8 cellular contexts compared by ENCODE assay signal in the genomic region with DNA sequence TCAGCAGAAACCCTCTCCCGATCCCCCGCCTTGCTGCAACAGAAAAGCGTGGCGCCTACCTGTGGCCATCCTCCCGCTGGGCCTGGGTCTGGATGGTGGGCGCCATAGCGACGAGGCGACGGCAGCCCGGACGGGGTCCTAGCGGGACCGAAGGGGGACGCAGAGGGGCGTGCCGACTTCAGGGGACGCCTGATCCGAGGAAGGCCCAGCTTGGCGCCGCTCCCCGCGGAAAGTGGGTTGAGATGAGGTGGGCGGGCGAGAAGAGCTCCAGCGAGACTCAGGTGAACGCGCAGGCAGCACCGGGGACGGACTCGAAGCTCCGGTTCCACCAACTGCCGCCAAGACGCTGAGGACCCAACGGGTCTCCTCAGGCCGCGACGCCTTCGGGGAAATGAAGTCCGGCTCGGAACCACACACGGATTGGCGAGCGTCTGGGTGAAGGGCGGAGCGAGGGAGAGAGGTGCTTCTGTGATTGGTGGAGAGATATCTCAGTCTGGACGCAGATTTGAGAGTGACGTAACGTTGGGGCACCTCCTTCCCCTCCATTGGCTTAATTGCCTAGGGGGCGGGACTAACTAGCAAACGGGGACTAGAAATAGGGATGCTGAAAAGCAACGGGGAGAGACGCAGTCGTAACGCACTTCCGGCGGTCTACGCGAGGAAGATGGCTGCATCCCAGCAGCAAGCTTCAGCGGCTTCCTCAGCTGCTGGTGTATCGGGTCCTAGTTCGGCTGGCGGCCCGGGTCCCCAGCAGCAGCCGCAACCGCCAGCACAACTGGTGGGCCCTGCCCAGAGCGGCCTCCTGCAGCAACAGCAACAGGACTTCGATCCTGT. TPM values are rescaled to one million over a fixed set of nuclear protein-coding genes. Genes with fewer than 3 reads are reported as not detected.
DNase-seq lines count a peak whose midpoint lies in the region; ATAC-seq, FAIRE-seq and TF ChIP-seq lines count a peak whose summit lies in the region.

A gene with protein sequence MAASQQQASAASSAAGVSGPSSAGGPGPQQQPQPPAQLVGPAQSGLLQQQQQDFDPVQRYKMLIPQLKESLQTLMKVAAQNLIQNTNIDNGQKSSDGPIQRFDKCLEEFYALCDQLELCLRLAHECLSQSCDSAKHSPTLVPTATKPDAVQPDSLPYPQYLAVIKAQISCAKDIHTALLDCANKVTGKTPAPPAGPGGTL (plus strand): TSS at position 620 of the 834 bp plus-strand sequence. CDS start 45 bp downstream, at position 665.
A gene (minus strand): TSS at position 348 of the 834 bp plus-strand sequence. CDS start 242 bp downstream, at position 106.

- peak within 1 kb of the TSS; percentile 83 for H3K4me2 ChIP-seq in OCI-LY7 (ENCODE audit: low read length)
- peak within 1 kb of the TSS; percentile 86 for H3K4me2 ChIP-seq in endothelial cell of umbilical vein (ENCODE audit: insufficient read depth, low read length)

- peaks cover 25% of the 10 kb centered on the region for H3K79me2 ChIP-seq in OCI-LY7 (ENCODE audit: insufficient read depth, low read depth, low read length)
- peaks cover 11% of the 10 kb centered on the region for H3K79me2 ChIP-seq in endothelial cell of umbilical vein (ENCODE audit: control insufficient read depth, insufficient read depth, low read length)

- POLR2A ChIA-PET in OCI-LY7 (lab: Charles Lee): interaction anchor here (0.7 to 2.0 kb wide), 5 partner anchors 10 to 179 kb away, joined by 3 to 6 read pairs (median 4); a partner anchor contains a TSS
- POLR2A ChIA-PET in endothelial cell of umbilical vein (lab: Charles Lee): interaction anchor here (0.6 to 1.4 kb wide), 9 partner anchors 9 to 49 kb away, joined by 3 to 11 read pairs (median 3); a partner anchor contains a TSS

- H3K9me2 ChIP-seq in OCI-LY7 (ENCODE audit: insufficient read depth, low read length): no peaks in the 10 kb centered on the region

- H3K36me3 ChIP-seq in OCI-LY7 (ENCODE audit: insufficient read depth, low read length) (peaks cover 57% of the 10 kb centered on the region), endothelial cell of umbilical vein (ENCODE audit: control insufficient read depth in 2 of 2, extremely low read depth in 1 of 2, insufficient read depth in 2 of 2, low read length in 2 of 2) (peaks cover 7 to 31% of the 10 kb centered on the region in 2 experiments)

- no peaks in the 10 kb centered on the region for H3K27me3 ChIP-seq in endothelial cell of umbilical vein (ENCODE audit: control insufficient read depth in 2 of 2, insufficient read depth in 2 of 2, low read length in 2 of 2)

- TF ChIP-seq CTCF in OCI-LY7 (conservative IDR thresholded peaks at IDR 0.05; ENCODE audit: low read length): peak; percentile 57; the same call in 1 of the 2 replicates
- TF ChIP-seq CTCF in endothelial cell of umbilical vein (IDR thresholded peaks at IDR 0.05; ENCODE audit: extremely low read depth in 1 of 2, insufficient read depth in 1 of 2, low read depth in 1 of 2, low read length in 2 of 2): peak in 1 of 2 donors; percentile 7

- peak; percentile 98 for TF ChIP-seq POLR2A in endothelial cell of umbilical vein (IDR thresholded peaks at IDR 0.05; ENCODE audit: low read depth, low read length)

- no peaks in the 10 kb centered on the region for H3K9me1 ChIP-seq in endothelial cell of umbilical vein (replicated peaks; ENCODE audit: control insufficient read depth, extremely low read depth, insufficient read depth, low read length)

- H3K4me1 ChIP-seq in OCI-LY7 (ENCODE audit: insufficient read depth, low read length, poor library complexity, severe bottlenecking) (peaks cover 24% of the 10 kb centered on the region), endothelial cell of umbilical vein (ENCODE audit: control insufficient read depth, extremely low read depth, insufficient read depth, low read length) (peaks cover 9% of the 10 kb centered on the region)

- dilution Hi-C loops in endothelial cell of umbilical vein (cut with MboI; ENCODE audit: extremely low pct_ligation_motif_present, low sequenced_read_pairs): no loop called here

- H2AFZ ChIP-seq in OCI-LY7 (ENCODE audit: low read length): peak within 1 kb of the TSS; percentile 71
- peak within 1 kb of the TSS; percentile 75 for H2AFZ ChIP-seq in endothelial cell of umbilical vein (ENCODE audit: low read depth, low read length)

- H4K20me1 ChIP-seq in OCI-LY7 (ENCODE audit: insufficient read depth, low read length): no peaks in the 10 kb centered on the region
- no peaks in the 10 kb centered on the region for H4K20me1 ChIP-seq in endothelial cell of umbilical vein (replicated peaks; ENCODE audit: control insufficient read depth, extremely low read depth, insufficient read depth, low read length)

- intact Hi-C loops in OCI-LY7 (cut with micrococcal nuclease; ENCODE audit: unreplicated experiment): loop anchor here (1.0 to 2.0 kb wide), 2 partner anchors 49 to 142 kb away; a partner anchor contains a TSS
- intact Hi-C loops in endothelial cell of umbilical vein (cut with micrococcal nuclease): loop anchor here (1.0 to 5.0 kb wide), 3 partner anchors 39 to 264 kb away; a partner anchor contains a TSS

- CTCF ChIA-PET in OCI-LY7 (lab: Charles Lee; ENCODE audit: unreplicated experiment): no interaction called here
- CTCF ChIA-PET in endothelial cell of umbilical vein (lab: Charles Lee): interaction anchor here (0.7 to 2.0 kb wide), 9 partner anchors 13 to 269 kb away, joined by 3 to 11 read pairs (median 6); a partner anchor contains a TSS

- H3K9me3 ChIP-seq in OCI-LY7 (ENCODE audit: low read length) (no peaks in the 10 kb centered on the region), endothelial cell of umbilical vein (replicated peaks; ENCODE audit: control insufficient read depth, insufficient read depth, low read length) (no peaks in the 10 kb centered on the region)

- H3K27ac ChIP-seq in OCI-LY7 (ENCODE audit: low read depth, low read length, poor library complexity, severe bottlenecking): peak within 1 kb of the TSS; percentile 84
- peak within 1 kb of the TSS; percentile 83 for H3K27ac ChIP-seq in endothelial cell of umbilical vein (ENCODE audit: insufficient read depth, low read depth, low read length)

- peak within 1 kb of the TSS; percentile 86 for H3K4me3 ChIP-seq in OCI-LY7 (ENCODE audit: low read depth, low read length, poor library complexity, severe bottlenecking)
- H3K4me3 ChIP-seq in endothelial cell of umbilical vein (replicated peaks in 1 of 3; ENCODE audit: insufficient read depth in 1 of 3, low read depth in 1 of 3, low read length in 3 of 3): peak within 1 kb of the TSS; percentile 60 to 84 (median 83)

- DNase-seq in DMS 273 (lab: John Stamatoyannopoulos, UW; ENCODE audit: unreplicated experiment) (peak; percentile 100), HuH-7.5 (ENCODE audit: low spot score) (peak; percentile 98), OCI-LY7 (ENCODE audit: low spot score) (peak; percentile 99), activated T-cell treated with anti-CD3 and anti-CD28 coated beads for 1 hour (ENCODE audit: low read depth) (peak; percentile 90), endothelial cell of umbilical vein (ENCODE audit: low read depth, low spot score) (peak; percentile 100), midbrain (lab: John Stamatoyannopoulos, UW) (peak; percentile 100)
- DNase-seq in stimulated activated CD8-positive, alpha-beta memory T cell treated with anti-CD3 and anti-CD28 coated beads, Interleukin-2, amount 100 ng/mL, for 1 hour (ENCODE audit: low read depth in 2 of 2): peak; percentile 84 to 89

- ATAC-seq in GM21526 (IDR thresholded peaks at IDR 0.05; ENCODE audit: low FRiP score, unreplicated experiment): peak; percentile 82

- peak; percentile 99 for FAIRE-seq in endothelial cell of umbilical vein (lab: Jason Lieb, UNC)

- peak within 1 kb of the TSS; percentile 89 for H3K9ac ChIP-seq in endothelial cell of umbilical vein (replicated peaks; ENCODE audit: extremely low read depth, insufficient read depth, low read length)

- BruUV-seq in OCI-LY7 (replicated peaks; lab: Mats Ljungman, UMichigan) (no TSS peak), endothelial cell of umbilical vein (replicated peaks; lab: Mats Ljungman, UMichigan) (no TSS peak)

TF ChIP-seq in endothelial cell of umbilical vein, 7 proteins besides CTCF, POLR2A, EP300 and RAD21 (continues in another document):
- TF ChIP-seq, protein P1, sequence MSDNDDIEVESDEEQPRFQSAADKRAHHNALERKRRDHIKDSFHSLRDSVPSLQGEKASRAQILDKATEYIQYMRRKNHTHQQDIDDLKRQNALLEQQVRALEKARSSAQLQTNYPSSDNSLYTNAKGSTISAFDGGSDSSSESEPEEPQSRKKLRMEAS (IDR thresholded peaks at IDR 0.05; ENCODE audit: insufficient read depth, insufficient read length): no peak
- TF ChIP-seq GATA2 (IDR thresholded peaks at IDR 0.05; ENCODE audit: insufficient read depth, insufficient read length, low read depth, low read length): no peak
- no peak for TF ChIP-seq EZH2 (IDR thresholded peaks at IDR 0.05; ENCODE audit: borderline replicate concordance, low read depth, low read length, severe bottlenecking)
- no peak for TF ChIP-seq MYC (IDR thresholded peaks at IDR 0.05; ENCODE audit: low read depth, low read length)
- TF ChIP-seq FOS (IDR thresholded peaks at IDR 0.05; ENCODE audit: borderline replicate concordance, insufficient read depth, low read length): no peak
- peak; percentile 53 for TF ChIP-seq JUN (IDR thresholded peaks at IDR 0.05; ENCODE audit: borderline replicate concordance, insufficient read depth, insufficient read length, low read depth)

RNA-seq across cellular contexts. Expression of the first gene that starts in this region (rescaled TPM):
- total RNA-seq in OCI-LY7 (2014; rRNA removed; shearing (Covaris generic)): 15.7 and 28.3 TPM in 2 replicates
- total RNA-seq in OCI-LY7 (2022) (31.2 and 31.3 TPM in 2 replicates), endothelial cell of umbilical vein (24.7 and 25.5 TPM in 2 replicates)
- polyA plus RNA-seq in endothelial cell of umbilical vein: 50.4 and 60.3 TPM in 2 replicates
- polyA plus RNA-seq in endothelial cell of umbilical vein (2011; cell fraction: cytosol; rRNA removed): 39.9 and 44.7 TPM in 2 replicates
- polyA plus RNA-seq in endothelial cell of umbilical vein (2011; cell fraction: nucleus; rRNA removed): 11.8 and 14.2 TPM in 2 replicates
- polyA plus RNA-seq in endothelial cell of umbilical vein (2012): 19.4 and 19.7 TPM in 2 replicates
- 26.4 and 28.5 TPM in 2 replicates for polyA minus RNA-seq in endothelial cell of umbilical vein
- polyA minus RNA-seq in endothelial cell of umbilical vein (2011; cell fraction: cytosol; rRNA and poly(A)+ RNA removed): 23.8 TPM
- 6.3 and 6.7 TPM in 2 replicates for polyA minus RNA-seq in endothelial cell of umbilical vein (2011; cell fraction: nucleus; rRNA and poly(A)+ RNA removed)

RNA-seq across cellular contexts. Expression of the second gene that starts in this region (rescaled TPM):
- total RNA-seq in OCI-LY7 (2014; rRNA removed; shearing (Covaris generic)): 33.1 and 35.4 TPM in 2 replicates
- 45.9 and 46.8 TPM in 2 replicates for total RNA-seq in OCI-LY7 (2022)
- 53.6 and 55.1 TPM in 2 replicates for total RNA-seq in endothelial cell of umbilical vein
- 77.9 and 90.8 TPM in 2 replicates for polyA plus RNA-seq in endothelial cell of umbilical vein
- polyA plus RNA-seq in endothelial cell of umbilical vein (2011; cell fraction: cytosol; rRNA removed): 60.4 and 68.7 TPM in 2 replicates
- polyA plus RNA-seq in endothelial cell of umbilical vein (2011; cell fraction: nucleus; rRNA removed): 69.9 and 95.5 TPM in 2 replicates
- polyA plus RNA-seq in endothelial cell of umbilical vein (2012): 53.1 and 63.8 TPM in 2 replicates
- polyA minus RNA-seq in endothelial cell of umbilical vein: 41.9 and 56.6 TPM in 2 replicates
- 43.6 TPM for polyA minus RNA-seq in endothelial cell of umbilical vein (2011; cell fraction: cytosol; rRNA and poly(A)+ RNA removed)
- polyA minus RNA-seq in endothelial cell of umbilical vein (2011; cell fraction: nucleus; rRNA and poly(A)+ RNA removed): 27.1 and 44.7 TPM in 2 replicates

Comparison
In these comparisons a context has a peak if more than half of its experiments do, and no peak if none do; other contexts are left out.
1. Peak in every context shown above with its lines: DNase-seq, ATAC-seq, H3K4me3 ChIP-seq and H3K27ac ChIP-seq.